ENCODE assay signal across 1 cellular context in the genomic region with DNA sequence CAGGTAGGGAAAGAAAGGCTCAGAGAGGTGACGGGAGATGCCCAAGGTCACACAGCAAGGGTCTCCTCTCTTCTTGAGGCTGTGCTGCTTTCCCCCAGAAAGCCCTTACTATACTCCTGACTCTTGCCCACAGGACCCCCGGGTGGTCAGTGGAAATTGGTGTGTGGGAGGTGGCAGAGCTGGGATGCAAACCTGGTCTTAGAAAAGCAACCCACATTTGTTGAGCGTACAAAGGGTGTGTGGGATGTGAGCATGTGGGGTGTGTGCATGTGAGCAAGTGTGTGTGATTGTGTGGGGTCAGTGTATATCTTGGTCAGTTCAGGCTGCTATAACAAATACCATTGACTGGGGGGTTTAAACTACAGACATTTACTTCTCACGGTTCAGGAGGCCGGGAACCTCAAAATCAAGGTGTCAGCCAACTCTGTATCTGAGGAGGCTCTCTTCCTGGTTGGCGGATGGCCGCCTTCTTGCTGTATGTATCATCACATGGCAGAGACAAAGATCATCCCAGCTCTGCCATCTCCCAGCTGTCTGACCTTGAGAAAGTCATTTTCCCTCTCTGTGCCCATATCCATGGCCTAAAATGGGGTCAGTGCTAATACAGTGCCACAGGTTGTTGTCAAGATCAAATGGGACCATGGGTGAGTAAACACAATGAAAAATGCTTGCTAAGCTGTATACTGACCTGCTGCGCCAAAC.
A peak's percentile ranks its signal among the peaks of the same experiment; 100 is the strongest.
TF ChIP-seq lines count a peak whose summit lies in the region.

No MANE protein-coding gene starts in this region.

TF ChIP-seq in HEK293, 187 proteins besides CTCF, POLR2A, EP300 and RAD21 (continued from another document):
- TF ChIP-seq, protein P1, sequence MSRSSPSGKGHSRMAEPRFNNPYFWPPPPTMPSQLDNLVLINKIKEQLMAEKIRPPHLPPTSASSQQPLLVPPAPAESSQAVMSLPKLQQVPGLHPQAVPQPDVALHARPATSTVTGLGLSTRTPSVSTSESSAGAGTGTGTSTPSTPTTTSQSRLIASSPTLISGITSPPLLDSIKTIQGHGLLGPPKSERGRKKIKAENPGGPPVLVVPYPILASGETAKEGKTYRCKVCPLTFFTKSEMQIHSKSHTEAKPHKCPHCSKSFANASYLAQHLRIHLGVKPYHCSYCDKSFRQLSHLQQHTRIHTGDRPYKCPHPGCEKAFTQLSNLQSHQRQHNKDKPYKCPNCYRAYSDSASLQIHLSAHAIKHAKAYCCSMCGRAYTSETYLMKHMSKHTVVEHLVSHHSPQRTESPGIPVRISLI (tag by site-specific recombination; IDR thresholded peaks at IDR 0.05) = no peak
- TF ChIP-seq SP7 (tag by site-specific recombination; IDR thresholded peaks at IDR 0.05) (no peak), ZNF600 (tag by site-specific recombination; IDR thresholded peaks at IDR 0.05) (no peak), ZFP41 (tag by site-specific recombination; IDR thresholded peaks at IDR 0.05; ENCODE audit: borderline replicate concordance) (no peak), SP2 (tag by site-specific recombination; IDR thresholded peaks at IDR 0.05) (no peak), ZNF391 (tag by site-specific recombination; IDR thresholded peaks at IDR 0.05; ENCODE audit: borderline replicate concordance, low read depth) (no peak), ZNF529 (tag by site-specific recombination; IDR thresholded peaks at IDR 0.05; ENCODE audit: insufficient replicate concordance) (no peak), EGR2 (tag by site-specific recombination; IDR thresholded peaks at IDR 0.05; ENCODE audit: low read depth) (peak; percentile 75; the same call in 1 of the 2 replicates), ZNF302 (tag by site-specific recombination; IDR thresholded peaks at IDR 0.05; ENCODE audit: low read depth) (no peak)
